14 cellular contexts compared by ENCODE assay signal in the genomic region with DNA sequence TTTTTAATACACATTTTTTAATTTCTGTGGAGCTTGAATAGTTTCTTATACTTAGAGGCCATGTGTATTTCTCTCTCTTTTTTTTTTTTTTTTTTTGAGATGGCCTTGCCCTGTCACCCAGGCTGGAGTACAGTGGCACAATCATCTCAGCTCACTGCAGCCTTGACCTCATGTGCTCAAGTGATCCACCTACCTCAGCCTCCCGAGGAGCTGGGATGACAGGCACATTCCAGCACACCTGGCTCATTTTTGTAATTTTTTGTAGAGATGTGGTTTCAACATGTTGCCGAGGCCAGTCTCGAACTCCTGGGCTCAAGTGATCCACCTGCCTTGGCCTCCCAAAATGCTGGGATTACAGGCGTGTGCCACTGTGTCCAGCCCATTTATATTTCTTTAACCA.
A peak's percentile ranks its signal among the peaks of the same experiment; 100 is the strongest.
DNase-seq lines count a peak whose midpoint lies in the region; ATAC-seq and TF ChIP-seq lines count a peak whose summit lies in the region.
"Had no signal": no experiment of that assay in that cellular context is flagged by ENCODE, and none has a peak within 500 bp of the region (broad histone marks: within the 10 kb centered on the region; RNA-seq: fewer than 3 reads in every experiment).

No MANE protein-coding gene starts in this region.

- H3K4me1 Mint-ChIP-seq in CD4-positive, alpha-beta T cell (ENCODE audit: low read depth), result peaks cover 27% of the 10 kb centered on the region
- peaks cover 27% of the 10 kb centered on the region for H3K4me1 Mint-ChIP-seq in central memory CD8-positive, alpha-beta T cell
- H3K4me1 Mint-ChIP-seq: H9 had no signal

- intact Hi-C loops in CD4-positive, alpha-beta T cell (cut with DNase I, micrococcal nuclease), result no loop called here
- intact Hi-C loops in right lobe of liver (cut with DNase I), result no loop called here

- no peak for DNase-seq in CD4-positive, alpha-beta T cell
- no peak for DNase-seq in central memory CD8-positive, alpha-beta T cell (ENCODE audit: low spot score in 2 of 2)
- DNase-seq in right lobe of liver, result no peak
- no peak for DNase-seq in A172 (ENCODE audit: low spot score)
- DNase-seq: ACHN; BE2C; C1 segment of cervical spinal cord; CD4-positive, alpha-beta memory T cell; DMS79 treated with DMSO at 0.1 percent for 48 hours; GF-D8; H9 had no signal

- H3K9me3 Mint-ChIP-seq in CD4-positive, alpha-beta T cell, result no peaks in the 10 kb centered on the region
- H3K9me3 Mint-ChIP-seq in central memory CD8-positive, alpha-beta T cell, result no peaks in the 10 kb centered on the region
- H3K9me3 Mint-ChIP-seq: CD4-positive, alpha-beta memory T cell; H9 had no signal

- no peak for ATAC-seq in CD4-positive, alpha-beta T cell (ENCODE audit: poor library complexity)
- ATAC-seq in central memory CD8-positive, alpha-beta T cell (replicated peaks; ENCODE audit: extremely low read depth, poor library complexity, severe bottlenecking), result no peak
- ATAC-seq in right lobe of liver (no peak), HG02798 (IDR thresholded peaks at IDR 0.05; ENCODE audit: poor library complexity, unreplicated experiment) (no peak)

- no peaks in the 10 kb centered on the region for H3K27me3 Mint-ChIP-seq in CD4-positive, alpha-beta T cell
- no peaks in the 10 kb centered on the region for H3K27me3 Mint-ChIP-seq in central memory CD8-positive, alpha-beta T cell
- H3K27me3 Mint-ChIP-seq: CD4-positive, alpha-beta memory T cell had no signal

- H3K4me3 Mint-ChIP-seq in CD4-positive, alpha-beta T cell, result no peak overlapping the region
- H3K4me3 Mint-ChIP-seq in central memory CD8-positive, alpha-beta T cell, result no peak overlapping the region
- H3K4me3 Mint-ChIP-seq: H9 had no signal

- H3K27me3 ChIP-seq in CD4-positive, alpha-beta T cell (ENCODE audit: control insufficient read depth, insufficient read depth, low read length), result no peaks in the 10 kb centered on the region
- H3K27me3 ChIP-seq in OCI-LY3 (ENCODE audit: low read depth, low read length) (no peaks in the 10 kb centered on the region), right lobe of liver (no peaks in the 10 kb centered on the region)
- H3K27me3 ChIP-seq: BE2C had no signal

- H3K79me2 ChIP-seq in OCI-LY3 (ENCODE audit: low read length), result peaks cover 35% of the 10 kb centered on the region

- H3K9ac ChIP-seq in OCI-LY3 (ENCODE audit: low read length), result peak overlapping the region; percentile 59; the same call in 1 of the 2 replicates

- H3K9me3 ChIP-seq in CD4-positive, alpha-beta T cell (ENCODE audit: control insufficient read depth, low read length), result no peaks in the 10 kb centered on the region
- H3K9me3 ChIP-seq in OCI-LY3 (ENCODE audit: insufficient read depth, low read length), result no peaks in the 10 kb centered on the region
- no peaks in the 10 kb centered on the region for H3K9me3 ChIP-seq in right lobe of liver
- H3K9me3 ChIP-seq: BE2C had no signal

- CTCF ChIA-PET in CD4-positive, alpha-beta T cell (lab: Charles Lee), result interaction anchor here (0.7 to 0.9 kb wide), 3 partner anchors 10 to 55 kb away, joined by 3 read pairs; no protein-coding TSS in a partner anchor

- no peak for TF ChIP-seq POLR2A in right lobe of liver (IDR thresholded peaks at IDR 0.05)

- peak overlapping the region; percentile 77 for H3K4me2 ChIP-seq in OCI-LY3 (ENCODE audit: low read length)

- 87% methylated on average over 4 of the region's 4 CpGs for WGBS in right lobe of liver (ENCODE audit: insufficient coverage, low coverage, low lambda C conversion rate, missing lambda C conversion rate)

- no peak overlapping the region for H3K27ac ChIP-seq in CD4-positive, alpha-beta T cell (ENCODE audit: low read depth, low read length)
- H3K27ac ChIP-seq in OCI-LY3 (ENCODE audit: low read length) (peak overlapping the region; percentile 94), right lobe of liver (no peak overlapping the region)
- H3K27ac ChIP-seq: HL-60 had no signal

- H2AFZ ChIP-seq in OCI-LY3 (ENCODE audit: low read depth, low read length), result no peak overlapping the region

- POLR2A ChIA-PET in CD4-positive, alpha-beta T cell (lab: Charles Lee), result no interaction called here

- no peak for TF ChIP-seq CTCF in CD4-positive, alpha-beta T cell (IDR thresholded peaks at IDR 0.05)
- no peak for TF ChIP-seq CTCF in OCI-LY3 (IDR thresholded peaks at IDR 0.05; ENCODE audit: low read depth, low read length)
- no peak for TF ChIP-seq CTCF in right lobe of liver (IDR thresholded peaks at IDR 0.05)

- H3K27ac Mint-ChIP-seq in CD4-positive, alpha-beta T cell, result peak overlapping the region; percentile 3
- peak overlapping the region; percentile 76 for H3K27ac Mint-ChIP-seq in central memory CD8-positive, alpha-beta T cell (ENCODE audit: low read depth)

- H4K20me1 ChIP-seq in OCI-LY3 (ENCODE audit: insufficient read depth, low read length), result no peaks in the 10 kb centered on the region

- H3K4me1 ChIP-seq in OCI-LY3 (ENCODE audit: low read length), result peaks cover 60% of the 10 kb centered on the region
- H3K4me1 ChIP-seq in right lobe of liver, result peaks cover 0 to 19% (median 9%) of the 10 kb centered on the region in 4 donors

- H3K36me3 ChIP-seq in OCI-LY3 (replicated peaks; ENCODE audit: low read depth, low read length) (peaks cover 16% of the 10 kb centered on the region), right lobe of liver (no peaks in the 10 kb centered on the region)

- H3K36me3 Mint-ChIP-seq in CD4-positive, alpha-beta T cell (ENCODE audit: low read depth), result peaks cover 66% of the 10 kb centered on the region
- H3K36me3 Mint-ChIP-seq in central memory CD8-positive, alpha-beta T cell (ENCODE audit: insufficient read depth), result peaks cover 16% of the 10 kb centered on the region

- H3K4me3 ChIP-seq in OCI-LY3 (ENCODE audit: low read length) (no peak overlapping the region), right lobe of liver (no peak overlapping the region)
